In the genomic region with DNA sequence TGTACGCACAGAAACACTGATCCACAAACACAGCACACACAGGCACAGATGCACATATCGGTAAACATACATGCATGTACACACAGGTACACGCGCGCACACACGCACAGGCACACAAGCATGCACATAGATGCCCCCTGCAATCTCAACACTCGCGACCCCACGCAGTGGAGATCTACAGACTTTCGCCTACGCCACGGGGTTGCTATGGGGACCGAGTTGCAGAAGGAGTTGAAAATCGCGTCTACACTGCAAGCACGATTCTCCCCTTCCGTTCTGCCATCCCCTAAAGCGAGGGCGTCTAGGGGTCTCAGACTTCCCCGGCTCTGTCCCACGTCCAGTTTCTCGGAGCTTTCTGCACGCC, we compare ENCODE assay signal across 10 cellular contexts. TPM values are rescaled to one million over a fixed set of nuclear protein-coding genes. Genes with fewer than 3 reads are reported as not detected.
A peak's percentile ranks its signal among the peaks of the same experiment; 100 is the strongest.
DNase-seq lines count a peak whose midpoint lies in the region; ATAC-seq and TF ChIP-seq lines count a peak whose summit lies in the region.
"Had no signal": no experiment of that assay in that cellular context is flagged by ENCODE, and none has a peak within 500 bp of the region (broad histone marks: within the 10 kb centered on the region; RNA-seq: fewer than 3 reads in every experiment).

No MANE protein-coding gene starts in this region.

- H3K27ac ChIP-seq in psoas muscle: no peak overlapping the region

- no TSS peak for BruUV-seq in Calu3 (replicated peaks; lab: Mats Ljungman, UMichigan)

- H3K4me3 Mint-ChIP-seq in Calu3 (ENCODE audit: low read depth, unreplicated experiment) (peak overlapping the region; percentile 73), WTC11 (peak overlapping the region; percentile 64)

- no peaks in the 10 kb centered on the region for H3K9me3 ChIP-seq in psoas muscle

- no peak for DNase-seq in Calu3
- no peak for DNase-seq in WTC11 (ENCODE audit: low spot score)
- no peak for DNase-seq in fibroblast of villous mesenchyme (ENCODE audit: low read depth)
- DNase-seq in psoas muscle: no peak
- no peak for DNase-seq in SKM-1 (lab: John Stamatoyannopoulos, UW; ENCODE audit: unreplicated experiment)
- DNase-seq in NCI-H1694 (lab: John Stamatoyannopoulos, UW): no peak

- intact Hi-C loops in Calu3 (cut with micrococcal nuclease; ENCODE audit: unreplicated experiment): loop anchor here (5.0 kb wide), 1 partner anchor 41 kb away; a partner anchor contains a TSS
- intact Hi-C loops in psoas muscle (cut with DNase I): no loop called here

- POLR2A ChIA-PET in WTC11 (lab: Charles Lee): interaction anchor here (1.1 kb wide), 1 partner anchor 8 kb away, joined by 4 read pairs; no protein-coding TSS in a partner anchor

- CTCF ChIA-PET in Calu3 (lab: Charles Lee) (no interaction called here), WTC11 (lab: Charles Lee) (interaction anchor here (1.1 to 1.5 kb wide), 2 partner anchors 10 to 23 kb away, joined by 4 to 12 read pairs; a partner anchor contains a TSS)

- H3K9me3 Mint-ChIP-seq in Calu3 (ENCODE audit: low read depth, unreplicated experiment) (no peaks in the 10 kb centered on the region), WTC11 (peaks cover 5% of the 10 kb centered on the region; the same call in 1 of the 2 replicates)

- peaks cover 34% of the 10 kb centered on the region for H3K4me1 Mint-ChIP-seq in Calu3 (ENCODE audit: low read depth, unreplicated experiment)
- peaks cover 14% of the 10 kb centered on the region for H3K4me1 Mint-ChIP-seq in WTC11

- 17 to 27% (median 22%) methylated on average over 23 of the region's 23 CpGs for WGBS in psoas muscle, 3 donors

- H3K27me3 Mint-ChIP-seq in Calu3 (ENCODE audit: unreplicated experiment) (no peaks in the 10 kb centered on the region), WTC11 (ENCODE audit: low read depth) (peaks cover 72% of the 10 kb centered on the region)

- peak overlapping the region; percentile 90 for H3K27ac Mint-ChIP-seq in Calu3 (ENCODE audit: unreplicated experiment)
- H3K27ac Mint-ChIP-seq in WTC11: no peak overlapping the region

- H3K27me3 ChIP-seq in psoas muscle (ENCODE audit: insufficient read depth in 3 of 3, low read length in 2 of 3): peaks cover 0 to 35% (median 13%) of the 10 kb centered on the region in 3 donors

- H3K4me3 ChIP-seq in fibroblast of villous mesenchyme (ENCODE audit: low read depth, low read length) (peak overlapping the region; percentile 62), psoas muscle (peak overlapping the region; percentile 55)
- H3K4me3 ChIP-seq: GM12878 had no signal

- H3K36me3 Mint-ChIP-seq in Calu3 (ENCODE audit: insufficient read depth, unreplicated experiment) (peaks cover 37% of the 10 kb centered on the region), WTC11 (no peaks in the 10 kb centered on the region)

- TF ChIP-seq CTCF in Calu3 (IDR thresholded peaks at IDR 0.05; ENCODE audit: unreplicated experiment) (no peak), WTC11 (IDR thresholded peaks at IDR 0.05) (no peak), fibroblast of villous mesenchyme (IDR thresholded peaks at IDR 0.05; ENCODE audit: insufficient read depth, low read depth, low read length) (no peak), psoas muscle (IDR thresholded peaks at IDR 0.05) (no peak)

- peak; percentile 3; the same call in 1 of the 2 replicates for ATAC-seq in WTC11
- ATAC-seq in psoas muscle: peak in 3 of 4 donors; percentile 2 to 16 (median 4)
- ATAC-seq in HG03280 (IDR thresholded peaks at IDR 0.05; ENCODE audit: unreplicated experiment): no peak
- no peak for ATAC-seq in GM18909 (IDR thresholded peaks at IDR 0.05; ENCODE audit: poor library complexity, unreplicated experiment)
- ATAC-seq: GM12878 had no signal

- peaks cover 5% of the 10 kb centered on the region for H3K4me1 ChIP-seq in psoas muscle

- H3K36me3 ChIP-seq in psoas muscle (ENCODE audit: insufficient read depth in 1 of 2, low read depth in 1 of 2): no peaks in the 10 kb centered on the region

TF ChIP-seq in WTC11, 78 proteins besides CTCF, POLR2A, EP300 and RAD21:
- TF ChIP-seq JUN (CRISPR knock-in tag; IDR thresholded peaks at IDR 0.05) (no peak), NFE2L1 (CRISPR knock-in tag; IDR thresholded peaks at IDR 0.05) (0 out of 2 replicates have a peak, but pooled peaks have one; percentile 9), ATF1 (CRISPR knock-in tag; IDR thresholded peaks at IDR 0.05) (no peak)
- TF ChIP-seq, protein P1, sequence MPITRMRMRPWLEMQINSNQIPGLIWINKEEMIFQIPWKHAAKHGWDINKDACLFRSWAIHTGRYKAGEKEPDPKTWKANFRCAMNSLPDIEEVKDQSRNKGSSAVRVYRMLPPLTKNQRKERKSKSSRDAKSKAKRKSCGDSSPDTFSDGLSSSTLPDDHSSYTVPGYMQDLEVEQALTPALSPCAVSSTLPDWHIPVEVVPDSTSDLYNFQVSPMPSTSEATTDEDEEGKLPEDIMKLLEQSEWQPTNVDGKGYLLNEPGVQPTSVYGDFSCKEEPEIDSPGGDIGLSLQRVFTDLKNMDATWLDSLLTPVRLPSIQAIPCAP (CRISPR knock-in tag; IDR thresholded peaks at IDR 0.05): no peak

RNA-seq across cellular contexts. Expression of a gene that starts 0.8 kb away (rescaled TPM):
- total RNA-seq in Calu3 (2022) (2.3 and 3.8 TPM in 2 replicates), WTC11 (2021) (1.5 to 2.7 TPM (median 2.6 TPM) in 3 replicates), fibroblast of villous mesenchyme (under 0.01 and 0.43 TPM in 2 replicates), psoas muscle (not detected)
- under 1 TPM in 1 of 3 donors, not detected in 2; 0.03 TPM for polyA plus RNA-seq in psoas muscle
- total RNA-seq: GM12878, SK-MEL-5 had no signal

RNA-seq across cellular contexts. Expression of a gene that starts 9.2 kb away (rescaled TPM):
- total RNA-seq in Calu3 (2022) (62.9 and 68.2 TPM in 2 replicates), WTC11 (2021) (27.9 to 34.3 TPM (median 28.4 TPM) in 3 replicates), fibroblast of villous mesenchyme (20.7 and 21.9 TPM in 2 replicates), psoas muscle (1 to 10 TPM; 2.8 to 4.5 (median 4.0) TPM)
- 1 to 10 TPM; 3.1 to 6.3 (median 3.6) TPM for polyA plus RNA-seq in psoas muscle

Comparison
In these comparisons a context has a peak if more than half of its experiments do, and no peak if none do; other contexts are left out.
1. ATAC-seq: peak in WTC11 (single experiment) and psoas muscle (3 of 4); none in HG03280 (single experiment) and GM18909 (single experiment).